25 cellular contexts compared by ENCODE assay signal in the genomic region with DNA sequence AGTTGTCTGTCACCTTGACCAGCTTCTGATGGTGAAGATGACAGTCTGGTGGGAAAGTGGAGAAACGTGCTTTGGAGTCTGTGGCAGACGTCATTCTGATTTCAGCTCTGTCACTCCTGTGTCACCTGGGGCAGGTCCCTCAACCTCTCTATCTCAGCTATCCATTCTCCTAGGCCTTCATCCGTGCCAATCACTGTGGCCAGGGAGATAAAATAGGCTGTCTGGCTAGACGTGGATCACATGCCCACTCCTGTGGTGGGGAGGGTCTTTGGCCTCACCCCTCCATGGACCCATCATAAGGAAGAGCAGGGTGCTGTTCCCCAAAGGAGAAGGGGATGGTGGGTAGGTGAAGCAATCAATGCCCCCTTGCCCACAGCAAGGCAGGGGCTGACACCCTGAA.
"Had no signal": no experiment of that assay in that cellular context is flagged by ENCODE, and none has a peak within 500 bp of the region (broad histone marks: within the 10 kb centered on the region; RNA-seq: fewer than 3 reads in every experiment).

No MANE protein-coding gene starts in this region.

- H3K4me3 Mint-ChIP-seq: endodermal cell; naive thymus-derived CD4-positive, alpha-beta T cell; stimulated activated naive CD8-positive, alpha-beta T cell treated with anti-CD3 and anti-CD28 coated beads, Interleukin-15, amount 100 ng/mL, for 72 hours had no signal

- H3K4me3 ChIP-seq: dorsolateral prefrontal cortex, gastrocnemius medialis, left lung, pancreas, right lobe of liver, suprapubic skin, transverse colon had no signal

- H3K4me1 Mint-ChIP-seq: endodermal cell; naive thymus-derived CD4-positive, alpha-beta T cell; stimulated activated naive CD8-positive, alpha-beta T cell treated with anti-CD3 and anti-CD28 coated beads, Interleukin-15, amount 100 ng/mL, for 72 hours had no signal

- ATAC-seq: esophagus mucosa; gastrocnemius medialis; left cardiac atrium; left lung; naive thymus-derived CD4-positive, alpha-beta T cell; pancreas; right lobe of liver; stimulated activated naive CD8-positive, alpha-beta T cell treated with anti-CD3 and anti-CD28 coated beads, Interleukin-15, amount 100 ng/mL, for 72 hours had no signal

- FAIRE-seq: colon, pancreas, small intestine had no signal

- H3K9me3 ChIP-seq: gastrocnemius medialis, left lung, neutrophil, pancreas, right lobe of liver, suprapubic skin, transverse colon had no signal

- H3K36me3 Mint-ChIP-seq: naive thymus-derived CD4-positive, alpha-beta T cell had no signal

- DNase-seq: dorsolateral prefrontal cortex; effector CD8-positive, alpha-beta T cell; foreskin fibroblast; gastrocnemius medialis; head of caudate nucleus; left cardiac atrium; left lung; mesenchymal stem cell; midbrain; naive thymus-derived CD4-positive, alpha-beta T cell; right lobe of liver; small intestine; stimulated activated CD4-positive, alpha-beta T cell treated with anti-CD3 and anti-CD28 coated beads, Interleukin-15, amount 100 ng/mL, for 24 hours; stimulated activated CD4-positive, alpha-beta T cell treated with anti-CD3 and anti-CD28 coated beads, Interleukin-2, amount 100 ng/mL, for 48 hours; stimulated activated naive CD4-positive, alpha-beta T cell; stimulated activated naive CD8-positive, alpha-beta T cell treated with anti-CD3 and anti-CD28 coated beads, Interleukin-15, amount 100 ng/mL, for 72 hours; transverse colon had no signal

- H3K4me1 ChIP-seq: gastrocnemius medialis, left lung, right lobe of liver, suprapubic skin had no signal

- H3K36me3 ChIP-seq: gastrocnemius medialis, left lung, neutrophil, pancreas, right lobe of liver, suprapubic skin, transverse colon had no signal

- H3K27ac Mint-ChIP-seq: endodermal cell; naive thymus-derived CD4-positive, alpha-beta T cell; progenitor cell of endocrine pancreas had no signal

- H3K9me3 Mint-ChIP-seq: stimulated activated naive CD8-positive, alpha-beta T cell treated with anti-CD3 and anti-CD28 coated beads, Interleukin-15, amount 100 ng/mL, for 72 hours had no signal

- H3K27me3 ChIP-seq: pancreas, right lobe of liver had no signal

- H3K27ac ChIP-seq: dorsolateral prefrontal cortex, epithelial cell of prostate, gastrocnemius medialis, left lung, neutrophil, pancreas, right lobe of liver, suprapubic skin, transverse colon had no signal
